Comparison of ENCODE assay signal across 1 cellular context in the genomic region with DNA sequence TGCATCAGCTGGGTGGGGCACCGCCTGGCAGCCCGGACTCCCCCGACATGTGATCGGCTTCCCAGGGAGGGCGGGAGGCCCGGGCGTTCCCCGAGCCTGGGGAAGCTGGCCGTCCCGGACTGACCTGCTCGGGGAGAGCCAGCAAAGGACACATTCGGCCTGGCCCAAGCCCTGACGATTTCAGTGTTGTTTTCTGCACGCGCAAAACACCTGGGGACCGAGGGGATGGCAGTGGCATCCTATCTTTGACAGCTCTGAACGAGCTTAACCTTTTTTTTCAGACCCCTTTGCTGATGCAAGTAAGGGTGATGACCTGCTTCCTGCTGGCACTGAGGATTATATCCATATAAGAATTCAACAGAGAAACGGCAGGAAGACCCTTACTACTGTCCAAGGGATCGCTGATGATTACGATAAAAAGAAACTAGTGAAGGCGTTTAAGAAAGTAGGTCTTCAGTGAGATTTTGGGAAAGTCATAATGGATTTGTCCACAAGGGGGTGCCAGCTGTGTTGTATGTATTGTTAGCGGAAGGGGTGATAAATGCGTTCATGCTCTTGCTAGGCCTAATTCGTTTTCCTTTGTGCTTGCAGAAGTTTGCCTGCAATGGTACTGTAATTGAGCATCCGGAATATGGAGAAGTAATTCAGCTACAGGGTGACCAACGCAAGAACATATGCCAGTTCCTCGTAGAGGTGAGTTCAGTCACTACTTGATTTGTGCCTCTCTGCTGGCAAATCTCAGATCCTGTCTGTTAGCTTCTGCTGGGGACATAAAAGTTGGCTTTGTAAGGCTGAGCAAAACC.
A peak's percentile ranks its signal among the peaks of the same experiment; 100 is the strongest.
TF ChIP-seq lines count a peak whose summit lies in the region.

No MANE protein-coding gene starts in this region.

TF ChIP-seq in HepG2, 621 proteins besides CTCF, POLR2A, EP300 and RAD21 (continued from another document and continues in another):
- TF ChIP-seq CEBPZ (IDR thresholded peaks at IDR 0.05; ENCODE audit: low read length) (no peak), ZNF263 (CRISPR knock-in tag; IDR thresholded peaks at IDR 0.05) (0 out of 2 replicates have a peak, but pooled peaks have one; percentile 12), SSRP1 (CRISPR knock-in tag; IDR thresholded peaks at IDR 0.05) (peak; percentile 46; the same call in 1 of the 2 replicates), KLF9 (CRISPR knock-in tag; IDR thresholded peaks at IDR 0.05; ENCODE audit: low read depth) (peak; percentile 78; the same call in 1 of the 2 replicates), THYN1 (CRISPR knock-in tag; IDR thresholded peaks at IDR 0.05; ENCODE audit: borderline replicate concordance, low read depth) (no peak), ZNF383 (CRISPR knock-in tag; IDR thresholded peaks at IDR 0.05; ENCODE audit: borderline replicate concordance) (no peak), ZNF549 (CRISPR knock-in tag; IDR thresholded peaks at IDR 0.05) (no peak), ZNF557 (CRISPR knock-in tag; IDR thresholded peaks at IDR 0.05) (no peak), MTA3 (CRISPR knock-in tag; IDR thresholded peaks at IDR 0.05) (0 out of 2 replicates have a peak, but pooled peaks have one; percentile 40), ZNF576 (CRISPR knock-in tag; IDR thresholded peaks at IDR 0.05) (0 out of 2 replicates have a peak, but pooled peaks have one; percentile 20), SIN3A (IDR thresholded peaks at IDR 0.05; ENCODE audit: borderline replicate concordance, low read depth, low read length) (peak; percentile 29; the same call in 1 of the 2 replicates), U2AF2 (IDR thresholded peaks at IDR 0.05; ENCODE audit: low read depth, low read length) (no peak), SMARCC2 (IDR thresholded peaks at IDR 0.05) (0 out of 2 replicates have a peak, but pooled peaks have one; percentile 28), SYNCRIP (IDR thresholded peaks at IDR 0.05; ENCODE audit: insufficient read depth, low read depth, low read length) (no peak), FIP1L1 (IDR thresholded peaks at IDR 0.05; ENCODE audit: borderline replicate concordance, insufficient read depth, low read depth, low read length) (no peak), CCAR2 (optimal IDR thresholded peaks at IDR 0.05; ENCODE audit: low read depth, low read length) (no peak), ZNF562 (CRISPR knock-in tag; IDR thresholded peaks at IDR 0.05; ENCODE audit: borderline replicate concordance) (no peak), PAXIP1 (CRISPR knock-in tag; conservative IDR thresholded peaks at IDR 0.05) (no peak), ERF (CRISPR knock-in tag; IDR thresholded peaks at IDR 0.05) (no peak), ZKSCAN8 (CRISPR knock-in tag; IDR thresholded peaks at IDR 0.05; ENCODE audit: borderline replicate concordance) (no peak; the same call in 1 of the 2 replicates), RXRB (CRISPR knock-in tag; IDR thresholded peaks at IDR 0.05; ENCODE audit: borderline replicate concordance) (peak; percentile 39; the same call in 1 of the 2 replicates), ZBTB3 (CRISPR knock-in tag; IDR thresholded peaks at IDR 0.05; ENCODE audit: borderline replicate concordance, low read depth) (no peak), ATF7 (IDR thresholded peaks at IDR 0.05) (no peak), ATF7 (CRISPR knock-in tag; IDR thresholded peaks at IDR 0.05) (no peak), SMARCE1 (IDR thresholded peaks at IDR 0.05; ENCODE audit: borderline replicate concordance) (no peak), GATA4 (IDR thresholded peaks at IDR 0.05; ENCODE audit: borderline replicate concordance, low read depth) (no peak), JUND (CRISPR knock-in tag; IDR thresholded peaks at IDR 0.05) (0 out of 2 replicates have a peak, but pooled peaks have one; percentile 14), PATZ1 (CRISPR knock-in tag; IDR thresholded peaks at IDR 0.05) (no peak), ZNF703 (CRISPR knock-in tag; IDR thresholded peaks at IDR 0.05; ENCODE audit: borderline replicate concordance) (no peak; the same call in 1 of the 2 replicates), ZNF34 (CRISPR knock-in tag; IDR thresholded peaks at IDR 0.05; ENCODE audit: borderline replicate concordance) (peak; percentile 80; the same call in 1 of the 2 replicates), ISL2 (CRISPR knock-in tag; IDR thresholded peaks at IDR 0.05) (peak; percentile 40; the same call in 1 of the 2 replicates), ZNF101 (CRISPR knock-in tag; IDR thresholded peaks at IDR 0.05; ENCODE audit: borderline replicate concordance, low read depth) (no peak), RBFOX2 (IDR thresholded peaks at IDR 0.05; ENCODE audit: low read depth, low read length) (0 out of 2 replicates have a peak, but pooled peaks have one; percentile 19), ZNF552 (CRISPR knock-in tag; IDR thresholded peaks at IDR 0.05; ENCODE audit: borderline replicate concordance) (no peak), TCF7L2 (IDR thresholded peaks at IDR 0.05; ENCODE audit: low read depth, low read length) (no peak), ZNF878 (CRISPR knock-in tag; IDR thresholded peaks at IDR 0.05) (no peak), FOXM1 (CRISPR knock-in tag; IDR thresholded peaks at IDR 0.05) (no peak), TFAP4 (IDR thresholded peaks at IDR 0.05; ENCODE audit: borderline replicate concordance, low read depth) (peak; percentile 98), ZNF773 (CRISPR knock-in tag; IDR thresholded peaks at IDR 0.05; ENCODE audit: borderline replicate concordance) (no peak)
- TF ChIP-seq, protein P1, sequence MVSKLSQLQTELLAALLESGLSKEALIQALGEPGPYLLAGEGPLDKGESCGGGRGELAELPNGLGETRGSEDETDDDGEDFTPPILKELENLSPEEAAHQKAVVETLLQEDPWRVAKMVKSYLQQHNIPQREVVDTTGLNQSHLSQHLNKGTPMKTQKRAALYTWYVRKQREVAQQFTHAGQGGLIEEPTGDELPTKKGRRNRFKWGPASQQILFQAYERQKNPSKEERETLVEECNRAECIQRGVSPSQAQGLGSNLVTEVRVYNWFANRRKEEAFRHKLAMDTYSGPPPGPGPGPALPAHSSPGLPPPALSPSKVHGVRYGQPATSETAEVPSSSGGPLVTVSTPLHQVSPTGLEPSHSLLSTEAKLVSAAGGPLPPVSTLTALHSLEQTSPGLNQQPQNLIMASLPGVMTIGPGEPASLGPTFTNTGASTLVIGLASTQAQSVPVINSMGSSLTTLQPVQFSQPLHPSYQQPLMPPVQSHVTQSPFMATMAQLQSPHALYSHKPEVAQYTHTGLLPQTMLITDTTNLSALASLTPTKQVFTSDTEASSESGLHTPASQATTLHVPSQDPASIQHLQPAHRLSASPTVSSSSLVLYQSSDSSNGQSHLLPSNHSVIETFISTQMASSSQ (IDR thresholded peaks at IDR 0.05; ENCODE audit: low read depth) = no peak
- TF ChIP-seq, protein P1 (CRISPR knock-in tag; IDR thresholded peaks at IDR 0.05; ENCODE audit: borderline replicate concordance) = no peak
- TF ChIP-seq, protein P2, sequence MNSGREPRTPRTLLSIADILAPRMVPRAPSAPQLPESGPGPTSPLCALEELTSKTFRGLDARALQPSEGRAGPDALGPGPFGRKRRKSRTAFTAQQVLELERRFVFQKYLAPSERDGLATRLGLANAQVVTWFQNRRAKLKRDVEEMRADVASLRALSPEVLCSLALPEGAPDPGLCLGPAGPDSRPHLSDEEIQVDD (CRISPR knock-in tag; IDR thresholded peaks at IDR 0.05; ENCODE audit: borderline replicate concordance) = no peak
- TF ChIP-seq, protein P3, sequence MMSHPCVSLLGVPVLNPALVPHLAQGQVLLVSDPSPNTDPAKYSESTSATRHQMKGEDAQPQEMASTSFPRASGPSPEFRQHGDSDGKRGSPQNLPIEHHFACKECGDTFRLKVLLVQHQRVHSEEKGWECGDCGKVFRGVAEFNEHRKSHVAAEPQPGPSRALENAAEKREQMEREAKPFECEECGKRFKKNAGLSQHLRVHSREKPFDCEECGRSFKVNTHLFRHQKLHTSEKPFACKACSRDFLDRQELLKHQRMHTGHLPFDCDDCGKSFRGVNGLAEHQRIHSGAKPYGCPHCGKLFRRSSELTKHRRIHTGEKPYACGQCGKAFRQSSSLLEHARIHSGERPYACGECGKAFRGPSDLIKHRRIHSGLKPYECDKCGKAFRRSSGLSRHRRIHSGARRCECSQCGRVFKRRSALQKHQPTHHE (CRISPR knock-in tag; IDR thresholded peaks at IDR 0.05; ENCODE audit: borderline replicate concordance) = peak; percentile 21; the same call in 1 of the 2 replicates
